Comparison of ENCODE assay signal across 1 cellular context in genomic region chr7:100478966-100479660, GRCh38.
TF ChIP-seq lines count a peak whose summit lies in the region.

TSC22D4 (minus strand) TSS chr7:100479214; CDS start chr7:100478038, 1,176 bp downstream.

TF ChIP-seq in HepG2, 621 proteins besides CTCF, POLR2A, EP300 and RAD21 (continued from another document and continues in another):
- TF ChIP-seq ZBTB49 (CRISPR knock-in tag; IDR thresholded peaks at IDR 0.05; ENCODE audit: borderline replicate concordance): no peak
- peak; percentile 72 for TF ChIP-seq XRCC5 (optimal IDR thresholded peaks at IDR 0.05; ENCODE audit: low read length)
- TF ChIP-seq, protein P1, sequence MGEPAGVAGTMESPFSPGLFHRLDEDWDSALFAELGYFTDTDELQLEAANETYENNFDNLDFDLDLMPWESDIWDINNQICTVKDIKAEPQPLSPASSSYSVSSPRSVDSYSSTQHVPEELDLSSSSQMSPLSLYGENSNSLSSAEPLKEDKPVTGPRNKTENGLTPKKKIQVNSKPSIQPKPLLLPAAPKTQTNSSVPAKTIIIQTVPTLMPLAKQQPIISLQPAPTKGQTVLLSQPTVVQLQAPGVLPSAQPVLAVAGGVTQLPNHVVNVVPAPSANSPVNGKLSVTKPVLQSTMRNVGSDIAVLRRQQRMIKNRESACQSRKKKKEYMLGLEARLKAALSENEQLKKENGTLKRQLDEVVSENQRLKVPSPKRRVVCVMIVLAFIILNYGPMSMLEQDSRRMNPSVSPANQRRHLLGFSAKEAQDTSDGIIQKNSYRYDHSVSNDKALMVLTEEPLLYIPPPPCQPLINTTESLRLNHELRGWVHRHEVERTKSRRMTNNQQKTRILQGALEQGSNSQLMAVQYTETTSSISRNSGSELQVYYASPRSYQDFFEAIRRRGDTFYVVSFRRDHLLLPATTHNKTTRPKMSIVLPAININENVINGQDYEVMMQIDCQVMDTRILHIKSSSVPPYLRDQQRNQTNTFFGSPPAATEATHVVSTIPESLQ (CRISPR knock-in tag; conservative IDR thresholded peaks at IDR 0.05): no peak
- TF ChIP-seq, protein P2, sequence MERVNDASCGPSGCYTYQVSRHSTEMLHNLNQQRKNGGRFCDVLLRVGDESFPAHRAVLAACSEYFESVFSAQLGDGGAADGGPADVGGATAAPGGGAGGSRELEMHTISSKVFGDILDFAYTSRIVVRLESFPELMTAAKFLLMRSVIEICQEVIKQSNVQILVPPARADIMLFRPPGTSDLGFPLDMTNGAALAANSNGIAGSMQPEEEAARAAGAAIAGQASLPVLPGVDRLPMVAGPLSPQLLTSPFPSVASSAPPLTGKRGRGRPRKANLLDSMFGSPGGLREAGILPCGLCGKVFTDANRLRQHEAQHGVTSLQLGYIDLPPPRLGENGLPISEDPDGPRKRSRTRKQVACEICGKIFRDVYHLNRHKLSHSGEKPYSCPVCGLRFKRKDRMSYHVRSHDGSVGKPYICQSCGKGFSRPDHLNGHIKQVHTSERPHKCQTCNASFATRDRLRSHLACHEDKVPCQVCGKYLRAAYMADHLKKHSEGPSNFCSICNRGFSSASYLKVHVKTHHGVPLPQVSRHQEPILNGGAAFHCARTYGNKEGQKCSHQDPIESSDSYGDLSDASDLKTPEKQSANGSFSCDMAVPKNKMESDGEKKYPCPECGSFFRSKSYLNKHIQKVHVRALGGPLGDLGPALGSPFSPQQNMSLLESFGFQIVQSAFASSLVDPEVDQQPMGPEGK (CRISPR knock-in tag; IDR thresholded peaks at IDR 0.05): peak; percentile 94
- TF ChIP-seq ZNF260 (CRISPR knock-in tag; IDR thresholded peaks at IDR 0.05; ENCODE audit: borderline replicate concordance, low read depth): no peak
- TF ChIP-seq RFX1 (IDR thresholded peaks at IDR 0.05): no peak
- no peak for TF ChIP-seq GFI1 (CRISPR knock-in tag; IDR thresholded peaks at IDR 0.05; ENCODE audit: borderline replicate concordance)
- TF ChIP-seq ZNF263 (CRISPR knock-in tag; IDR thresholded peaks at IDR 0.05): peak; percentile 100
- no peak for TF ChIP-seq ZNF709 (CRISPR knock-in tag; IDR thresholded peaks at IDR 0.05)
- TF ChIP-seq GRHL1 (CRISPR knock-in tag; conservative IDR thresholded peaks at IDR 0.05): no peak
- no peak for TF ChIP-seq ZKSCAN1 (IDR thresholded peaks at IDR 0.05; ENCODE audit: low read length)
- TF ChIP-seq TAF1 (CRISPR knock-in tag; IDR thresholded peaks at IDR 0.05): no peak
- no peak for TF ChIP-seq FOXK1 (CRISPR knock-in tag; IDR thresholded peaks at IDR 0.05; ENCODE audit: borderline replicate concordance, low read depth)
- TF ChIP-seq SRY (CRISPR knock-in tag; IDR thresholded peaks at IDR 0.05): no peak
- TF ChIP-seq KMT2A (CRISPR knock-in tag; IDR thresholded peaks at IDR 0.05): no peak
- no peak for TF ChIP-seq ATF1 (CRISPR knock-in tag; IDR thresholded peaks at IDR 0.05)
- TF ChIP-seq, protein P3, sequence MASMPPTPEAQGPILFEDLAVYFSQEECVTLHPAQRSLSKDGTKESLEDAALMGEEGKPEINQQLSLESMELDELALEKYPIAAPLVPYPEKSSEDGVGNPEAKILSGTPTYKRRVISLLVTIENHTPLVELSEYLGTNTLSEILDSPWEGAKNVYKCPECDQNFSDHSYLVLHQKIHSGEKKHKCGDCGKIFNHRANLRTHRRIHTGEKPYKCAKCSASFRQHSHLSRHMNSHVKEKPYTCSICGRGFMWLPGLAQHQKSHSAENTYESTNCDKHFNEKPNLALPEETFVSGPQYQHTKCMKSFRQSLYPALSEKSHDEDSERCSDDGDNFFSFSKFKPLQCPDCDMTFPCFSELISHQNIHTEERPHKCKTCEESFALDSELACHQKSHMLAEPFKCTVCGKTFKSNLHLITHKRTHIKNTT (CRISPR knock-in tag; IDR thresholded peaks at IDR 0.05): no peak
- no peak for TF ChIP-seq ZIK1 (CRISPR knock-in tag; IDR thresholded peaks at IDR 0.05; ENCODE audit: borderline replicate concordance, low read depth)
- TF ChIP-seq ZNF343 (CRISPR knock-in tag; IDR thresholded peaks at IDR 0.05): no peak
- no peak for TF ChIP-seq NR3C1 (CRISPR knock-in tag; IDR thresholded peaks at IDR 0.05)
- TF ChIP-seq ETV5 (CRISPR knock-in tag; IDR thresholded peaks at IDR 0.05; ENCODE audit: borderline replicate concordance): no peak
- TF ChIP-seq NKX3-1 (CRISPR knock-in tag; IDR thresholded peaks at IDR 0.05): no peak
- no peak for TF ChIP-seq ZNF713 (CRISPR knock-in tag; IDR thresholded peaks at IDR 0.05)
- TF ChIP-seq MBNL3 (CRISPR knock-in tag; conservative IDR thresholded peaks at IDR 0.05): no peak
- TF ChIP-seq, protein P4, sequence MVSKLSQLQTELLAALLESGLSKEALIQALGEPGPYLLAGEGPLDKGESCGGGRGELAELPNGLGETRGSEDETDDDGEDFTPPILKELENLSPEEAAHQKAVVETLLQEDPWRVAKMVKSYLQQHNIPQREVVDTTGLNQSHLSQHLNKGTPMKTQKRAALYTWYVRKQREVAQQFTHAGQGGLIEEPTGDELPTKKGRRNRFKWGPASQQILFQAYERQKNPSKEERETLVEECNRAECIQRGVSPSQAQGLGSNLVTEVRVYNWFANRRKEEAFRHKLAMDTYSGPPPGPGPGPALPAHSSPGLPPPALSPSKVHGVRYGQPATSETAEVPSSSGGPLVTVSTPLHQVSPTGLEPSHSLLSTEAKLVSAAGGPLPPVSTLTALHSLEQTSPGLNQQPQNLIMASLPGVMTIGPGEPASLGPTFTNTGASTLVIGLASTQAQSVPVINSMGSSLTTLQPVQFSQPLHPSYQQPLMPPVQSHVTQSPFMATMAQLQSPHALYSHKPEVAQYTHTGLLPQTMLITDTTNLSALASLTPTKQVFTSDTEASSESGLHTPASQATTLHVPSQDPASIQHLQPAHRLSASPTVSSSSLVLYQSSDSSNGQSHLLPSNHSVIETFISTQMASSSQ (IDR thresholded peaks at IDR 0.05; ENCODE audit: low read depth): no peak
- TF ChIP-seq, protein P4 (CRISPR knock-in tag; IDR thresholded peaks at IDR 0.05; ENCODE audit: borderline replicate concordance): peak; percentile 18; the same call in 1 of the 2 replicates
- TF ChIP-seq NRL (CRISPR knock-in tag; IDR thresholded peaks at IDR 0.05; ENCODE audit: borderline replicate concordance): peak; percentile 15; the same call in 1 of the 2 replicates
- peak; percentile 23; the same call in 1 of the 2 replicates for TF ChIP-seq YEATS2 (CRISPR knock-in tag; IDR thresholded peaks at IDR 0.05; ENCODE audit: borderline replicate concordance)
- TF ChIP-seq FOXO1 (CRISPR knock-in tag; IDR thresholded peaks at IDR 0.05): no peak
- 0 out of 2 replicates have a peak, but pooled peaks have one; percentile 50 for TF ChIP-seq POGK (CRISPR knock-in tag; conservative IDR thresholded peaks at IDR 0.05)
- no peak for TF ChIP-seq ZNF34 (CRISPR knock-in tag; IDR thresholded peaks at IDR 0.05; ENCODE audit: borderline replicate concordance)
- no peak for TF ChIP-seq AFF4 (CRISPR knock-in tag; IDR thresholded peaks at IDR 0.05)
- TF ChIP-seq DDIT3 (CRISPR knock-in tag; IDR thresholded peaks at IDR 0.05): no peak
- TF ChIP-seq ZNF878 (CRISPR knock-in tag; IDR thresholded peaks at IDR 0.05): no peak
- no peak for TF ChIP-seq CHCHD3 (CRISPR knock-in tag; IDR thresholded peaks at IDR 0.05)
- TF ChIP-seq STAG1 (CRISPR knock-in tag; IDR thresholded peaks at IDR 0.05): no peak
- TF ChIP-seq ZNF781 (CRISPR knock-in tag; IDR thresholded peaks at IDR 0.05; ENCODE audit: borderline replicate concordance, not compliant biosample characterization): no peak
- TF ChIP-seq HDAC6 (IDR thresholded peaks at IDR 0.05; ENCODE audit: low read depth, low read length): no peak
- no peak for TF ChIP-seq ZNF432 (CRISPR knock-in tag; IDR thresholded peaks at IDR 0.05; ENCODE audit: borderline replicate concordance)
- TF ChIP-seq, protein P5, sequence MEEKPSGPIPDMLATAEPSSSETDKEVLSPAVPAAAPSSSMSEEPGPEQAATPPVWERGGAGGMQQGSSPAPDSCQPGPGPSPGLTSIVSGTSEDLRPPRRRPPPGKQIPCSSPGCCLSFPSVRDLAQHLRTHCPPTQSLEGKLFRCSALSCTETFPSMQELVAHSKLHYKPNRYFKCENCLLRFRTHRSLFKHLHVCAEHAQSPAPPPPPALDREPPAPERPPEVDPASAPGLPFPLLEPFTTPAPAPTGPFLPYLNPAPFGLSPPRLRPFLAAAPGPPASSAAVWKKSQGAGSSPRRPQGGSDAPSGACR (CRISPR knock-in tag; IDR thresholded peaks at IDR 0.05): peak; percentile 68
- TF ChIP-seq KDM5A (IDR thresholded peaks at IDR 0.05; ENCODE audit: borderline replicate concordance, low read length): peak; percentile 37; the same call in 1 of the 2 replicates
- TF ChIP-seq ZNF121 (CRISPR knock-in tag; IDR thresholded peaks at IDR 0.05): no peak
